Comparison of ENCODE assay signal across 15 cellular contexts in genomic region chr3:114600571-114600970, GRCh38.
A peak's percentile ranks its signal among the peaks of the same experiment; 100 is the strongest.
DNase-seq lines count a peak whose midpoint lies in the region; ATAC-seq and TF ChIP-seq lines count a peak whose summit lies in the region.
"Had no signal": no experiment of that assay in that cellular context is flagged by ENCODE, and none has a peak within 500 bp of the region (broad histone marks: within the 10 kb centered on the region; RNA-seq: fewer than 3 reads in every experiment).

No MANE protein-coding gene starts in this region.

- H3K9me3 Mint-ChIP-seq in nephron = no peaks in the 10 kb centered on the region
- H3K9me3 Mint-ChIP-seq: CD14-positive monocyte; CD8-positive, alpha-beta T cell had no signal

- H3K36me3 ChIP-seq in HCT116 (ENCODE audit: control insufficient read depth in 1 of 2, insufficient read depth in 2 of 2, low read length in 2 of 2) (peaks cover 0 to 12% of the 10 kb centered on the region in 2 experiments; a peak in 2 of 4 replicates), skeletal muscle tissue (ENCODE audit: control insufficient read depth in 3 of 3, insufficient read depth in 3 of 3, low read length in 3 of 3) (no peaks in the 10 kb centered on the region)

- intact Hi-C loops in HCT116 (cut with micrococcal nuclease) = no loop called here

- H3K79me2 ChIP-seq in HCT116 (ENCODE audit: insufficient read depth, low read length) = peaks cover 100% of the 10 kb centered on the region

- POLR2A ChIA-PET in HCT116 (lab: Charles Lee) = no interaction called here

- H3K27ac ChIP-seq in HCT116 (ENCODE audit: low read depth, low read length) (peak overlapping the region; percentile 5; the same call in 1 of the 2 replicates), skeletal muscle tissue (ENCODE audit: low read depth, low read length) (peak overlapping the region; percentile 71)
- H3K27ac ChIP-seq: A549, GM23248 had no signal

- ATAC-seq in HCT116 (no peak), HG02610 (IDR thresholded peaks at IDR 0.05; ENCODE audit: unreplicated experiment) (peak; percentile 61), HG03159 (IDR thresholded peaks at IDR 0.05; ENCODE audit: unreplicated experiment) (no peak), GM19467 (IDR thresholded peaks at IDR 0.05; ENCODE audit: unreplicated experiment) (no peak)
- ATAC-seq: A549; CD8-positive, alpha-beta T cell; HepG2 had no signal

- TF ChIP-seq CTCF in HCT116 (IDR thresholded peaks at IDR 0.05 in 2 of 3, conservative IDR thresholded peaks at IDR 0.05 in 1 of 3; ENCODE audit: borderline replicate concordance in 1 of 3, insufficient read depth in 1 of 3, low read depth in 2 of 3, low read length in 2 of 3) (no peak), nephron (IDR thresholded peaks at IDR 0.05; ENCODE audit: unreplicated experiment in 3 of 3) (no peak)

- H3K9me3 ChIP-seq in HCT116 (ENCODE audit: control insufficient read depth in 1 of 2, insufficient read depth in 1 of 2, low read depth in 1 of 2, low read length in 2 of 2) = no peaks in the 10 kb centered on the region
- no peaks in the 10 kb centered on the region for H3K9me3 ChIP-seq in skeletal muscle tissue (ENCODE audit: control insufficient read depth in 3 of 3, low read length in 3 of 3)
- H3K9me3 ChIP-seq: A549 had no signal

- peak overlapping the region in 2 of 3 experiments; percentile 64 to 68 for H3K27ac Mint-ChIP-seq in nephron
- H3K27ac Mint-ChIP-seq: CD14-positive monocyte; CD8-positive, alpha-beta T cell had no signal

- H3K27me3 Mint-ChIP-seq in nephron (ENCODE audit: low read depth) = no peaks in the 10 kb centered on the region

- H3K9ac ChIP-seq in HCT116 (ENCODE audit: low read length) (no peak overlapping the region), skeletal muscle tissue (ENCODE audit: low read depth in 1 of 3, low read length in 3 of 3) (peak overlapping the region in 1 of 3 donors; percentile 4)
- H3K9ac ChIP-seq: GM23248 had no signal

- no peak overlapping the region for H3K4me3 Mint-ChIP-seq in nephron
- H3K4me3 Mint-ChIP-seq: CD14-positive monocyte; CD8-positive, alpha-beta T cell had no signal

- no peak for TF ChIP-seq RAD21 in HCT116 (IDR thresholded peaks at IDR 0.05; ENCODE audit: low read depth)

- CTCF ChIA-PET in HCT116 (lab: Charles Lee) = no interaction called here

- H3K9me2 ChIP-seq in HCT116 (ENCODE audit: insufficient read depth) = no peaks in the 10 kb centered on the region

- H4K20me1 ChIP-seq in HCT116 (ENCODE audit: insufficient read depth) = no peaks in the 10 kb centered on the region

- TF ChIP-seq POLR2A in HCT116 (IDR thresholded peaks at IDR 0.05; ENCODE audit: borderline replicate concordance, extremely low read depth, insufficient read depth, insufficient read length) = no peak

- no peak overlapping the region for H3K4me2 ChIP-seq in HCT116 (ENCODE audit: low read length)
- H3K4me2 ChIP-seq: A549 had no signal

- no peaks in the 10 kb centered on the region for H3K36me3 Mint-ChIP-seq in nephron (ENCODE audit: low read depth)
- H3K36me3 Mint-ChIP-seq: CD14-positive monocyte had no signal

- no TSS peak for BruUV-seq in HCT116 (replicated peaks; lab: Mats Ljungman, UMichigan)

- H3K4me3 ChIP-seq in HCT116 (replicated peaks in 1 of 2; ENCODE audit: low read depth in 1 of 2, low read length in 2 of 2) (no peak overlapping the region), skeletal muscle tissue (ENCODE audit: low read length in 3 of 3) (no peak overlapping the region)
- H3K4me3 ChIP-seq: A549, GM23248 had no signal

- H3K27me3 ChIP-seq in HCT116 (ENCODE audit: insufficient read depth, low read length) (no peaks in the 10 kb centered on the region), skeletal muscle tissue (ENCODE audit: control insufficient read depth in 3 of 3, insufficient read depth in 3 of 3, low read length in 3 of 3) (no peaks in the 10 kb centered on the region)

- peaks cover 27% of the 10 kb centered on the region for H3K4me1 Mint-ChIP-seq in nephron
- H3K4me1 Mint-ChIP-seq: CD14-positive monocyte had no signal

- no peak for DNase-seq in HCT116 (ENCODE audit: low read depth, low spot score)
- no peak for DNase-seq in activated CD8-positive, alpha-beta memory T cell treated with anti-CD3 and anti-CD28 coated beads, Interleukin-2, amount 50 U/mL, for 48 hours
- DNase-seq: CD8-positive, alpha-beta T cell; COR-L47; DND-41; GDM1; GM23248 had no signal

- H3K4me1 ChIP-seq in HCT116 (ENCODE audit: control insufficient read depth in 1 of 2, insufficient read depth in 2 of 2, low read length in 2 of 2) (peaks cover 20 to 39% of the 10 kb centered on the region in 2 experiments; a peak in 3 of 4 replicates), skeletal muscle tissue (ENCODE audit: control insufficient read depth in 3 of 3, insufficient read depth in 3 of 3, low read length in 3 of 3) (peaks cover 13 to 32% (median 28%) of the 10 kb centered on the region in 3 donors)
- H3K4me1 ChIP-seq: A549 had no signal

- RAD21 ChIA-PET in HCT116 (lab: Charles Lee; ENCODE audit: low non-redundant PET in 1 of 2, low total read pairs in 2 of 2, uncharacterized antibody in 2 of 2, unreplicated experiment in 2 of 2) = no interaction called here

- no peak overlapping the region for H2AFZ ChIP-seq in HCT116 (ENCODE audit: low read depth, low read length, poor library complexity, severe bottlenecking)
- H2AFZ ChIP-seq: GM23248 had no signal

TF ChIP-seq in HCT116, 20 proteins besides CTCF, POLR2A, EP300 and RAD21:
- no peak for TF ChIP-seq REST (IDR thresholded peaks at IDR 0.05; ENCODE audit: low read depth)
- TF ChIP-seq FOSL1 (IDR thresholded peaks at IDR 0.05; ENCODE audit: low read depth) = no peak
- TF ChIP-seq YY1 (IDR thresholded peaks at IDR 0.05; ENCODE audit: extremely low read depth, insufficient replicate concordance, low read depth, low read length) = no peak
- TF ChIP-seq JUND (IDR thresholded peaks at IDR 0.05) = no peak
- TF ChIP-seq ZFX (IDR thresholded peaks at IDR 0.05) = no peak
- no peak for TF ChIP-seq MAX (IDR thresholded peaks at IDR 0.05)
- no peak for TF ChIP-seq SIN3A (IDR thresholded peaks at IDR 0.05; ENCODE audit: low read depth)
- TF ChIP-seq SP1 (IDR thresholded peaks at IDR 0.05; ENCODE audit: low read depth) = no peak
- no peak for TF ChIP-seq ZNF274 (IDR thresholded peaks at IDR 0.05; ENCODE audit: low read depth, low read length)
- no peak for TF ChIP-seq EGR1 (IDR thresholded peaks at IDR 0.05; ENCODE audit: low read depth)
- no peak for TF ChIP-seq SRF (IDR thresholded peaks at IDR 0.05; ENCODE audit: low read depth)
- TF ChIP-seq ATF3 (IDR thresholded peaks at IDR 0.05) = no peak
- TF ChIP-seq CEBPB (IDR thresholded peaks at IDR 0.05; ENCODE audit: low read depth) = no peak
- no peak for TF ChIP-seq ELF1 (IDR thresholded peaks at IDR 0.05; ENCODE audit: borderline replicate concordance, low read depth)
- no peak for TF ChIP-seq EZH2phosphoT487 (IDR thresholded peaks at IDR 0.05; ENCODE audit: borderline replicate concordance)
- TF ChIP-seq TCF7L2 (IDR thresholded peaks at IDR 0.05; ENCODE audit: borderline replicate concordance, extremely low read depth, insufficient read depth, insufficient read length) = no peak
- no peak for TF ChIP-seq ZBTB33 (IDR thresholded peaks at IDR 0.05; ENCODE audit: extremely low read depth, insufficient replicate concordance, low read length)
